ENCODE assay signal across 1 cellular context in the genomic region with DNA sequence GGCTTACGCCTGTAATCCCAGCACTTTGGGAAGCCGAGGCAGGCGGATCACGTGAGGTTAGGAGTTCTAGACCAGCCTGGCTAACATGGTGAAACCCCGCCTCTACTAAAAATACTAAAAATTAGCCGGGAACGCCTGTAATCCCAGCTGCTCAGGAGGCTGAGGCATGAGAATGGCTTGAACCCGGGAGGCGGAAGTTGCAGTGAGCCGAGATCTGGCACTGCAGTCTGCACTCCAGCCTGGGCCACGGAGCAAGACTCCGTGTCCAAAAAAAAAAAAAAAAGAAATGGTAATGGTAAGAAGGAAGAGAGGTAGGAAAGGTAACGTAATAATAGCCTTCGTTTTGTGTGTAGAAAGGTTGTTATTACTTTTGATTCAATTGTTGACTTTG.
TF ChIP-seq lines count a peak whose summit lies in the region.

No MANE protein-coding gene starts in this region.

TF ChIP-seq in GM12878, 131 proteins besides CTCF, POLR2A, EP300 and RAD21:
- TF ChIP-seq RAD51 (IDR thresholded peaks at IDR 0.05), result peak; percentile 28; the same call in 1 of the 2 replicates
- peak in 1 of 2 experiments; percentile 51; a peak in 1 of 4 replicates for TF ChIP-seq BHLHE40 (IDR thresholded peaks at IDR 0.05; ENCODE audit: borderline replicate concordance in 1 of 2, low read depth in 2 of 2, low read length in 1 of 2)
- TF ChIP-seq, protein P1, sequence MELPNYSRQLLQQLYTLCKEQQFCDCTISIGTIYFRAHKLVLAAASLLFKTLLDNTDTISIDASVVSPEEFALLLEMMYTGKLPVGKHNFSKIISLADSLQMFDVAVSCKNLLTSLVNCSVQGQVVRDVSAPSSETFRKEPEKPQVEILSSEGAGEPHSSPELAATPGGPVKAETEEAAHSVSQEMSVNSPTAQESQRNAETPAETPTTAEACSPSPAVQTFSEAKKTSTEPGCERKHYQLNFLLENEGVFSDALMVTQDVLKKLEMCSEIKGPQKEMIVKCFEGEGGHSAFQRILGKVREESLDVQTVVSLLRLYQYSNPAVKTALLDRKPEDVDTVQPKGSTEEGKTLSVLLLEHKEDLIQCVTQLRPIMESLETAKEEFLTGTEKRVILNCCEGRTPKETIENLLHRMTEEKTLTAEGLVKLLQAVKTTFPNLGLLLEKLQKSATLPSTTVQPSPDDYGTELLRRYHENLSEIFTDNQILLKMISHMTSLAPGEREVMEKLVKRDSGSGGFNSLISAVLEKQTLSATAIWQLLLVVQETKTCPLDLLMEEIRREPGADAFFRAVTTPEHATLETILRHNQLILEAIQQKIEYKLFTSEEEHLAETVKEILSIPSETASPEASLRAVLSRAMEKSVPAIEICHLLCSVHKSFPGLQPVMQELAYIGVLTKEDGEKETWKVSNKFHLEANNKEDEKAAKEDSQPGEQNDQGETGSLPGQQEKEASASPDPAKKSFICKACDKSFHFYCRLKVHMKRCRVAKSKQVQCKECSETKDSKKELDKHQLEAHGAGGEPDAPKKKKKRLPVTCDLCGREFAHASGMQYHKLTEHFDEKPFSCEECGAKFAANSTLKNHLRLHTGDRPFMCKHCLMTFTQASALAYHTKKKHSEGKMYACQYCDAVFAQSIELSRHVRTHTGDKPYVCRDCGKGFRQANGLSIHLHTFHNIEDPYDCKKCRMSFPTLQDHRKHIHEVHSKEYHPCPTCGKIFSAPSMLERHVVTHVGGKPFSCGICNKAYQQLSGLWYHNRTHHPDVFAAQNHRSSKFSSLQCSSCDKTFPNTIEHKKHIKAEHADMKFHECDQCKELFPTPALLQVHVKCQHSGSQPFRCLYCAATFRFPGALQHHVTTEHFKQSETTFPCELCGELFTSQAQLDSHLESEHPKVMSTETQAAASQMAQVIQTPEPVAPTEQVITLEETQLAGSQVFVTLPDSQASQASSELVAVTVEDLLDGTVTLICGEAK (IDR thresholded peaks at IDR 0.05; ENCODE audit: borderline replicate concordance), result no peak
